8 cellular contexts compared by ENCODE assay signal in genomic region chr16:30416624-30417298, GRCh38. TPM values are rescaled to one million over a fixed set of nuclear protein-coding genes. Genes with fewer than 3 reads are reported as not detected.
A peak's percentile ranks its signal among the peaks of the same experiment; 100 is the strongest.
DNase-seq lines count a peak whose midpoint lies in the region; ATAC-seq and TF ChIP-seq lines count a peak whose summit lies in the region.
"Had no signal": no experiment of that assay in that cellular context is flagged by ENCODE, and none has a peak within 500 bp of the region (broad histone marks: within the 10 kb centered on the region; RNA-seq: fewer than 3 reads in every experiment).

No MANE protein-coding gene starts in this region.

- H3K27me3 ChIP-seq in gastroesophageal sphincter: no peaks in the 10 kb centered on the region

- no peaks in the 10 kb centered on the region for H3K9me3 Mint-ChIP-seq in T-cell

- TF ChIP-seq CTCF in GM12865 (IDR thresholded peaks at IDR 0.05; ENCODE audit: insufficient read depth, low read depth, low read length, missing control alignments) (no peak), gastroesophageal sphincter (IDR thresholded peaks at IDR 0.05) (no peak)

- H3K4me3 ChIP-seq in GM12865 (ENCODE audit: low read depth, low read length) (peak overlapping the region; percentile 57), gastroesophageal sphincter (peak overlapping the region in 1 of 2 donors; percentile 69), skin epidermis (peak overlapping the region in 6 of 7 experiments; percentile 33 to 73 (median 60))
- H3K4me3 ChIP-seq: K562 had no signal

- H3K36me3 ChIP-seq in gastroesophageal sphincter: peaks cover 0 to 32% of the 10 kb centered on the region in 2 donors

- no peaks in the 10 kb centered on the region for H3K9me3 ChIP-seq in gastroesophageal sphincter

- 75 to 81% methylated on average over 6 to 10 of the region's 10 CpGs for WGBS in gastroesophageal sphincter (ENCODE audit: low coverage in 1 of 2), 2 donors

- CTCF ChIA-PET in T-cell (lab: Charles Lee): interaction anchor here in 1 of 2 donors (1.2 to 1.4 kb wide), 4 partner anchors 10 to 46 kb away, joined by 4 read pairs; partner anchors contain the start of genes DCTPP1, ZNF48 and ZNF771

- ATAC-seq in T-cell (replicated peaks in 1 of 4) (no peak), gastroesophageal sphincter (no peak), HG02981 (IDR thresholded peaks at IDR 0.05; ENCODE audit: unreplicated experiment) (no peak), GM19467 (IDR thresholded peaks at IDR 0.05; ENCODE audit: unreplicated experiment) (no peak)
- ATAC-seq: K562 had no signal

- TF ChIP-seq POLR2A in gastroesophageal sphincter (IDR thresholded peaks at IDR 0.05): no peak

- POLR2A ChIA-PET in T-cell (lab: Charles Lee): no interaction called here

- H3K27ac ChIP-seq in gastroesophageal sphincter (peak overlapping the region in 3 of 4 donors; percentile 87 to 93 (median 88)), skin epidermis (peak overlapping the region in 10 of 21 experiments; percentile 40 to 86 (median 81))

- no peak for TF ChIP-seq EP300 in gastroesophageal sphincter (IDR thresholded peaks at IDR 0.05)

- DNase-seq in GM12865 (ENCODE audit: low read depth): no peak
- DNase-seq in T-cell: no peak
- no peak for DNase-seq in activated gamma-delta T cell (lab: John Stamatoyannopoulos, UW)

- H3K4me1 Mint-ChIP-seq in T-cell: peaks cover 7 to 18% (median 17%) of the 10 kb centered on the region in 3 donors

- peaks cover 10% of the 10 kb centered on the region for H3K36me3 Mint-ChIP-seq in T-cell

- H3K4me3 Mint-ChIP-seq in T-cell: peak overlapping the region; percentile 44 to 68 (median 66)

- peak overlapping the region; percentile 46 to 73 for H3K27ac Mint-ChIP-seq in T-cell

- H3K4me1 ChIP-seq in gastroesophageal sphincter: peaks cover 0 to 23% (median 3%) of the 10 kb centered on the region in 3 donors

- no peaks in the 10 kb centered on the region for H3K27me3 Mint-ChIP-seq in T-cell

RNA-seq across cellular contexts. Expression of gene ZNF771, which starts 9.4 kb away (rescaled TPM):
- total RNA-seq in T-cell (1 to 10 TPM; 1.3 to 6.6 (median 6.2) TPM), gastroesophageal sphincter (10 to 100 TPM; 17.6 to 29.3 (median 19.5) TPM)

RNA-seq across cellular contexts. Expression of gene DCTPP1, which starts 13.1 kb away (rescaled TPM):
- total RNA-seq in T-cell (10 to 100 TPM; 11.2 to 30.6 (median 24.7) TPM), gastroesophageal sphincter (10 to 100 TPM; 10.9 to 17.4 (median 13.8) TPM)

RNA-seq across cellular contexts. Expression of gene ZNF48, which starts 21.5 kb away (rescaled TPM):
- 10 to 100 TPM in 3 of 5 donors, 1 to 10 TPM in 2; 7.3 to 17.5 (median 16.4) TPM for total RNA-seq in T-cell
- 10 to 100 TPM in 3 of 4 donors, 1 to 10 TPM in 1; 7.9 to 17.5 (median 12.2) TPM for total RNA-seq in gastroesophageal sphincter

RNA-seq across cellular contexts. Expression of gene SEPHS2, which starts 28.9 kb away (rescaled TPM):
- total RNA-seq in T-cell (10 to 100 TPM; 21.3 to 50.2 (median 47.8) TPM), gastroesophageal sphincter (10 to 100 TPM; 21.6 to 36.1 (median 25.2) TPM)

RNA-seq across cellular contexts. Expression of gene SEPTIN1, which starts 34.4 kb away (rescaled TPM):
- total RNA-seq in T-cell (100 to 1,000 TPM; 191 to 259 (median 229) TPM), gastroesophageal sphincter (1 to 10 TPM in 2 of 4 donors, under 1 TPM in 2; 0.59 to 2.2 (median 1.2) TPM)
